ENCODE assay signal across 8 cellular contexts in the genomic region with DNA sequence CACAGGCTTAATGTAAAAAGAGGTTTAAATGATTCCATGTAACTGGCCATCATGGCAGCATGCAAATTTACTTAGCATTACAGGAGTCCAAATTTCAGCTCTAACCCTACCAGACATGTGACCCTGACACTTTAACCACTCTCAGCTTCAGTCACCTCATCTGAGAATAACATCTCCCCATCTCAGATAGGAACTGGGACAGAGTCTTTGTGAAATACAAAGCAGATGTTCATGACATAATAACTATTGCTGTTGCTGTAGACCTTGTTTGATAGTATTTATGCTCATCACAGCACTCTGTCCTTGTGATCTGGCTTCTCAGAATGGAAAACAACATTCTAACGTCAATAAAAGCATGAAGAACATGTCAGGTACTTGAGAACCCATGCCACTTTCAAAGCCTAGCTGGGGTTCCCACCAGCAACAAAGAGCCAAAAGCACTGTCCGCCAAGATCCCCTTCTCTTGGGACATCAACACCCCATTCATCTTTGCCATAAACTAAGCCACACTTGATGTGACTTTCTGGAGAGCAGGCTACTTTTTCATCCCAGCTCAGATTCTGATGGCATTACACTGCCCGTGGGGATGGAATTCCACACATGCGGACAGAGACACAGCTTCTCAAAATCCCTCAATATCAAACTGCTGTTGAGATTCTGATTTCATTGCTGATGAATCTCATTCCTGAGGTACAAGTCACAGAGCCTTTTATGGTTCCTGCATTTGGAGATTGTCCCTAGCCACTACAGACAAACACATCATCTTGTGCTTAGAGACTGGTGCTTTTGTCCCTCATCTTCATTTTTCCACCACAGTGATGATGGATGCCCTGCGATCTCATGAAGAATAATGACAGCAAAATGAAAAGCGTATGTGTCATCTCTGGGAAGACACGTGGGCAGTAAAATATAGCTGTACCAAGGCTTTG.
A peak's percentile ranks its signal among the peaks of the same experiment; 100 is the strongest.
DNase-seq lines count a peak whose midpoint lies in the region; ATAC-seq and TF ChIP-seq lines count a peak whose summit lies in the region.

No MANE protein-coding gene starts in this region.

- DNase-seq in Caki2 (ENCODE audit: low read depth) = peak; percentile 39
- peak; percentile 30 for DNase-seq in fibroblast of mammary gland (ENCODE audit: low read depth)
- DNase-seq in middle frontal gyrus (ENCODE audit: extremely low spot score, low spot score) = no peak
- DNase-seq in GM19238 (ENCODE audit: insufficient read length, low spot score) = no peak
- DNase-seq in GDM1 (lab: John Stamatoyannopoulos, UW) = no peak
- no peak for DNase-seq in stimulated activated naive CD4-positive, alpha-beta T cell treated with Interleukin-2 at 50 U/mL for 16 hours (lab: John Stamatoyannopoulos, UW)

- in situ Hi-C loops in Caki2 (cut with HindIII; ENCODE audit: low pct_unique_long_range_greater_than_20kb, low sequenced_read_pairs) = no loop called here

- ATAC-seq in GM21367 (IDR thresholded peaks at IDR 0.05; ENCODE audit: unreplicated experiment) (peak; percentile 74), HG03520 (IDR thresholded peaks at IDR 0.05; ENCODE audit: unreplicated experiment) (peak; percentile 79)

- no peak overlapping the region for H3K4me3 ChIP-seq in fibroblast of mammary gland (ENCODE audit: control insufficient read depth, low read depth, low read length)

- no peak for TF ChIP-seq CTCF in fibroblast of mammary gland (conservative IDR thresholded peaks at IDR 0.05; ENCODE audit: control insufficient read depth, insufficient read depth, low read depth, low read length)

Comparison
In these comparisons a context has a peak if more than half of its experiments do, and no peak if none do; other contexts are left out.
1. DNase-seq: peak in Caki2 (single experiment) and fibroblast of mammary gland (single experiment); none in middle frontal gyrus (single experiment), GM19238 (single experiment), GDM1 (single experiment) and stimulated activated naive CD4-positive, alpha-beta T cell treated with Interleukin-2 at 50 U/mL for 16 hours (single experiment).